9 cellular contexts compared by ENCODE assay signal in the genomic region with DNA sequence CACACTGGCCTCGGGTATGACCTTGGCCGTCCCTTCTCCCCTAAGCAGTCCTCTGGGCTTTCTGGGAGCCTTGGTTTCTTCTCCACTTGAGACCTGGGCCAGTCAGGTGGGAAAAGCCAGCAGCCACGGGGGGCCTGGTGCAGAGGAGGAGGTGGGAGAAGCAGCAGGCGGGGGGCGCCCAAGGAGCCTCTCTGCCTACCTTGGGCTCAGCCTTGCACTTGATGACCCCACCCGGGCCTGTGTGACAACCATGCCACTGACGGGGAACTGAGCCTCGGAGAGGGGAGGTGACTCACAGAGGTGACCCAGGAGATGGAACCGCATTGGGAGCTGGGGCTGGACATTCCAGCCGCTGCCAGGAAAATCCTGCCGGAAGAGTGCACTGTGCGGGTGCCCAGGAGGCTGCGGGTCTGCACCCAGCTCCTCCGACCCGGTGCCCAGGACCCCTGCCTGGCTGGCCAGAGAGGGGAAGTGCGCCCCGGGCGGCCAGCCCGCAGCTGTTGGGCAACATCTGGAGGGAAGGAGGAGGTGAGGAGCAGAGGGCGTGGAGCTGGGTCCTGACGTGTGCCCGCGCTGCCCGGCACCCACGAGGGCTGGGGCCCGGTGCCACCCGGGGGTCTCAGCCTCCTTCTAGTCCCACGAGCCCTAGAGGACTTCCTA. TPM values are rescaled to one million over a fixed set of nuclear protein-coding genes. Genes with fewer than 3 reads are reported as not detected.
DNase-seq lines count a peak whose midpoint lies in the region; ATAC-seq and TF ChIP-seq lines count a peak whose summit lies in the region.
"Had no signal": no experiment of that assay in that cellular context is flagged by ENCODE, and none has a peak within 500 bp of the region (broad histone marks: within the 10 kb centered on the region; RNA-seq: fewer than 3 reads in every experiment).

No MANE protein-coding gene starts in this region.

- no peaks in the 10 kb centered on the region for H3K4me1 ChIP-seq in colonic mucosa

- no peak overlapping the region for H3K4me3 ChIP-seq in colonic mucosa

- H3K9ac ChIP-seq in colonic mucosa (ENCODE audit: low read depth in 2 of 2, low read length in 2 of 2), result no peak overlapping the region

- intact Hi-C loops in colonic mucosa (cut with DNase I), result no loop called here

- DNase-seq in COLO668 (lab: John Stamatoyannopoulos, UW; ENCODE audit: unreplicated experiment) (peak; percentile 8), LoVo (ENCODE audit: low spot score) (peak; percentile 10), UCSD-AML1 (lab: John Stamatoyannopoulos, UW; ENCODE audit: unreplicated experiment) (peak; percentile 65), myocyte (ENCODE audit: low read depth) (peak; percentile 60), NCI-H1417 treated with DMSO at 0.1 percent for 48 hours (lab: John Stamatoyannopoulos, UW) (no peak), colonic mucosa (no peak), midbrain (lab: John Stamatoyannopoulos, UW) (no peak)
- DNase-seq: stimulated activated CD4-positive, alpha-beta T cell treated with anti-CD3 and anti-CD28 coated beads, Interleukin-4, amount 100 ng/mL, for 4 hours had no signal

- no peak for ATAC-seq in GM21723 (IDR thresholded peaks at IDR 0.05; ENCODE audit: unreplicated experiment)

- TF ChIP-seq CTCF in colonic mucosa (IDR thresholded peaks at IDR 0.05), result no peak

- no peaks in the 10 kb centered on the region for H3K27me3 ChIP-seq in colonic mucosa

- H3K36me3 ChIP-seq in colonic mucosa, result no peaks in the 10 kb centered on the region

- no peak overlapping the region for H3K27ac ChIP-seq in colonic mucosa

- no peaks in the 10 kb centered on the region for H3K9me3 ChIP-seq in colonic mucosa

RNA-seq across cellular contexts. Expression of a gene that starts 23.4 kb away (rescaled TPM):
- not detected in 2 replicates for total RNA-seq in myocyte
- not detected for polyA plus RNA-seq in myocyte (2012)
- total RNA-seq in colonic mucosa, result not detected

RNA-seq across cellular contexts. Expression of a gene that starts 53.2 kb away (rescaled TPM):
- total RNA-seq in myocyte (0.86 and 1.6 TPM in 2 replicates), colonic mucosa (10 to 100 TPM; 67.1 to 76.4 TPM)
- 0.13 TPM for polyA plus RNA-seq in myocyte (2012)

RNA-seq across cellular contexts. Expression of a gene that starts 55.0 kb away (rescaled TPM):
- total RNA-seq in myocyte, result 34.2 and 40.6 TPM in 2 replicates
- polyA plus RNA-seq in myocyte (2012), result 33.2 TPM
- total RNA-seq in colonic mucosa, result 10 to 100 TPM; 14.6 to 16.5 TPM

Comparison
In these comparisons a context has a peak if more than half of its experiments do, and no peak if none do; other contexts are left out.
1. DNase-seq: peak in COLO668 (single experiment), LoVo (single experiment), UCSD-AML1 (single experiment) and myocyte (single experiment); none in NCI-H1417 treated with DMSO at 0.1 percent for 48 hours (single experiment), colonic mucosa (single experiment) and midbrain (single experiment).
2. RNA of a gene that starts 53.2 kb away (total RNA-seq): 67.1 to 76.4 TPM in colonic mucosa; 0.86 to 1.6 TPM in myocyte; every median in the first group is over 10 times any median in the second.